In the genomic region with DNA sequence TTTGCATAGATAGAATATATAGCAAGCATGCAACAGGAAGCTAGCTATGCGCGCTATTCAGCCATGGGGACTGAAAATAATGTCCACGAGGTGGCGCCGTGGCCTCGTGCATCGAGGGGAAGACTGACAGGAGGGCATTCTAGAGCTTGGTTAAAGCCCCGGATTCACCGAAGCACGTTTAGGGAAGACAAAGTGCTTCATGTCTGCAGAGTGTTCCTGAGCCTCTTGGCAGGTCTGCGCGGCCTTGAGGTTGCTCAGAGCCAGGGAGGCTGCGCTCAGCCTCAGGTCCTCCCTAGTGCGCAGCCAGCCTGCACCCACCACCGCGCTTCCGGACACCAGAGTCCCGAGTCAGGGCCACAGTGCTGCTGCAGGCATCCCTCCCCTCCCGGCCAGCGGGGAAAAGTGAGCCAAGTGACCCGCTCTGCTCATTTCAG, we compare ENCODE assay signal across 8 cellular contexts. TPM values are rescaled to one million over a fixed set of nuclear protein-coding genes. Genes with fewer than 3 reads are reported as not detected.
DNase-seq lines count a peak whose midpoint lies in the region; ATAC-seq and TF ChIP-seq lines count a peak whose summit lies in the region.

No MANE protein-coding gene starts in this region.

- in situ Hi-C loops in Caki2 (cut with HindIII; ENCODE audit: low pct_unique_long_range_greater_than_20kb, low sequenced_read_pairs), result no loop called here

- 2% methylated on average over 21 of the region's 21 CpGs for WGBS in prostate gland

- intact Hi-C loops in prostate gland (cut with DNase I), result loop anchor here (10.0 kb wide), 1 partner anchor 473 kb away; no protein-coding TSS in a partner anchor

- peak; percentile 63 for TF ChIP-seq CTCF in HFF-Myc (IDR thresholded peaks at IDR 0.05; ENCODE audit: low read depth, low read length, missing control alignments)
- peak; percentile 86 for TF ChIP-seq CTCF in glutamatergic neuron (IDR thresholded peaks at IDR 0.05; ENCODE audit: partially characterized antibody, unreplicated experiment)
- TF ChIP-seq CTCF in prostate gland (IDR thresholded peaks at IDR 0.05), result peak; percentile 44 to 84 (median 82)

- no peak overlapping the region for H3K27ac Mint-ChIP-seq in glutamatergic neuron (ENCODE audit: unreplicated experiment)

- peak; percentile 46 for DNase-seq in Caki2 (ENCODE audit: low read depth)
- DNase-seq in HFF-Myc (ENCODE audit: extremely low read depth, low read depth), result peak; percentile 30
- peak; percentile 64 for DNase-seq in NCI-H345 (lab: John Stamatoyannopoulos, UW)
- peak; percentile 69 to 73 for DNase-seq in activated T-cell treated with anti-CD3 and anti-CD28 coated beads, Interleukin-2, amount 50 U/mL, for 48 hours
- peak; percentile 95 for DNase-seq in glutamatergic neuron
- DNase-seq in prostate gland (ENCODE audit: low spot score), result peak; percentile 74
- DNase-seq in effector CD8-positive, alpha-beta T cell (lab: John Stamatoyannopoulos, UW), result no peak

- H3K4me3 ChIP-seq in HFF-Myc (replicated peaks; ENCODE audit: low read depth, low read length) (no peak overlapping the region), prostate gland (peak overlapping the region; percentile 19 to 32)

- no peaks in the 10 kb centered on the region for H3K9me3 ChIP-seq in prostate gland

- H3K36me3 ChIP-seq in prostate gland, result no peaks in the 10 kb centered on the region

- H3K4me3 Mint-ChIP-seq in glutamatergic neuron (ENCODE audit: unreplicated experiment), result no peak overlapping the region

- no peaks in the 10 kb centered on the region for H3K27me3 ChIP-seq in prostate gland (replicated peaks; ENCODE audit: insufficient read depth)

- peak overlapping the region; percentile 28 to 39 for H3K27ac ChIP-seq in prostate gland

- H3K27me3 Mint-ChIP-seq in glutamatergic neuron (ENCODE audit: unreplicated experiment), result peaks cover 11% of the 10 kb centered on the region

- H3K4me1 ChIP-seq in prostate gland (replicated peaks), result peaks cover 12% of the 10 kb centered on the region

- peaks cover 2% of the 10 kb centered on the region for H3K4me1 Mint-ChIP-seq in glutamatergic neuron (ENCODE audit: low read depth, unreplicated experiment)

- peaks cover 16% of the 10 kb centered on the region for H3K36me3 Mint-ChIP-seq in glutamatergic neuron (ENCODE audit: unreplicated experiment)

- ATAC-seq in HG03457 (IDR thresholded peaks at IDR 0.05; ENCODE audit: unreplicated experiment), result no peak

- TF ChIP-seq POLR2A in prostate gland (IDR thresholded peaks at IDR 0.05), result no peak

- H3K9me3 Mint-ChIP-seq in glutamatergic neuron (ENCODE audit: unreplicated experiment), result peaks cover 12% of the 10 kb centered on the region

RNA-seq across cellular contexts. Expression of a gene that starts 24.6 kb away (rescaled TPM):
- total RNA-seq in Caki2 (2014; rRNA removed; shearing (Covaris generic); ENCODE audit: low replicate concordance), result 2.3 TPM in 2 replicates
- total RNA-seq in glutamatergic neuron (ENCODE audit: unreplicated experiment), result 1.1 TPM
- total RNA-seq in prostate gland, result under 1 TPM in 1 of 2 donors, not detected in 1; 0.14 TPM
